In the genomic region with DNA sequence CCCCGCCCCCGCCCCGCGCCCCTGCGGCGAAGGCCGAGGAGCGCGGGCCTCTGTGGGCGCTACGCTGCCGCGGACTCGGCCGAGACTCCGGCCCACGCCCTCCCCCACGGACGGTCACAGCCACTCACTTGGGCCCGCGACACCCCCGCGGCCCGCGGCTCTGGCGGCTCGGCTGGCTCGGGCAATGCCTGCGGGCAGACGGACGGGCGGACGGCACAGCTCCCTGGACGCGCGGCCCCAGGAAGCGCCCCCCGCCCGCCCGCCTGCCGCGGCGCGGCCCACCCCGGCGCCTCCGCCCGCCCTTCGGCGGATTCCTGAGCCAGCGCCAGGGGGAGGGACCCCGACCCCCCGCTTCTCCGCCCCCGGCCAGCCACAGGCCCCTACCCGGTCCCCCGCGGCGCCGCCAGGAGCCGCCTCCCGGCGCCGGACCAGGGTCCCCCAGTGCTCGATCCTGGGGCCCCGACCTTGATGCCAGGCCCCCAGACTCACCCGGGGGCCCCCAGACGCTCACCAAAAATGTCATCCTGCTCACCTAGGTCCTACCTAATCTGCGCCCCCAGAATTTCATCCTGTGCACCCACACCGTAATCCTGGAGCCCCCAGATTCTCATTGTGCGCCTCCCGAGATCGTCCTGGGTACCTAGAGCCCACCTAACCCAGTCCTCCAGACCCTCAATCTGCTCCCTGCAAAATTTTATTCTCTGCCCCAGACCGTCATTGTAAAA, we compare ENCODE assay signal across 8 cellular contexts. TPM values are rescaled to one million over a fixed set of nuclear protein-coding genes. Genes with fewer than 3 reads are reported as not detected.
DNase-seq lines count a peak whose midpoint lies in the region; ATAC-seq, FAIRE-seq and TF ChIP-seq lines count a peak whose summit lies in the region.

A gene (minus strand): TSS at position 246 of the 725 bp plus-strand sequence. CDS start 446 bp downstream, outside the sequence.

- peak within 1 kb of the TSS; percentile 87 for H3K27ac Mint-ChIP-seq in T-helper 1 cell treated with Interleukin-12 subunit alpha and Interleukin-12 subunit beta and Interleukin-4 antibody, amounts not matched to agents 30 μg/mL and 1 μg/mL, for 36 hours

- peaks cover 3 to 17% of the 10 kb centered on the region in 2 donors for H3K4me1 ChIP-seq in ascending aorta
- no peaks in the 10 kb centered on the region for H3K4me1 ChIP-seq in small intestine (ENCODE audit: control insufficient read depth in 2 of 2, insufficient read depth in 1 of 2, low read depth in 1 of 2, low read length in 1 of 2)

- intact Hi-C loops in ascending aorta (cut with DNase I) = loop anchor here (1.0 kb wide), 3 partner anchors 12 to 47 kb away; a partner anchor contains a TSS

- no peaks in the 10 kb centered on the region for H3K9me3 Mint-ChIP-seq in T-helper 1 cell treated with Interleukin-12 subunit alpha and Interleukin-12 subunit beta and Interleukin-4 antibody, amounts not matched to agents 30 μg/mL and 1 μg/mL, for 36 hours

- peaks cover 8 to 19% of the 10 kb centered on the region in 2 donors for H3K36me3 ChIP-seq in ascending aorta
- no peaks in the 10 kb centered on the region for H3K36me3 ChIP-seq in small intestine (ENCODE audit: control insufficient read depth in 2 of 2, insufficient read depth in 2 of 2, low read length in 2 of 2)

- peak within 1 kb of the TSS; percentile 93 for H3K4me3 Mint-ChIP-seq in T-helper 1 cell treated with Interleukin-12 subunit alpha and Interleukin-12 subunit beta and Interleukin-4 antibody, amounts not matched to agents 30 μg/mL and 1 μg/mL, for 36 hours

- DNase-seq in T-helper 1 cell = no peak
- no peak for DNase-seq in ascending aorta (ENCODE audit: low spot score in 2 of 2)
- no peak for DNase-seq in small intestine
- DNase-seq in SKM-1 treated with dmso at 0.1 percent for 144 hours (lab: John Stamatoyannopoulos, UW; ENCODE audit: unreplicated experiment) = no peak
- DNase-seq in ecto neural progenitor cell (ENCODE audit: low spot score) = no peak

- TF ChIP-seq CTCF in ascending aorta (IDR thresholded peaks at IDR 0.05) = no peak

- peaks cover 5% of the 10 kb centered on the region for H3K27me3 Mint-ChIP-seq in T-helper 1 cell treated with Interleukin-12 subunit alpha and Interleukin-12 subunit beta and Interleukin-4 antibody, amounts not matched to agents 30 μg/mL and 1 μg/mL, for 36 hours (ENCODE audit: low read depth)

- H3K4me1 Mint-ChIP-seq in T-helper 1 cell treated with Interleukin-12 subunit alpha and Interleukin-12 subunit beta and Interleukin-4 antibody, amounts not matched to agents 30 μg/mL and 1 μg/mL, for 36 hours (ENCODE audit: low read depth) = peaks cover 13% of the 10 kb centered on the region

- WGBS in small intestine, 3 donors = 3 to 10% (median 5%) methylated on average over 19 to 74 of the region's 74 CpGs

- H3K36me3 Mint-ChIP-seq in T-helper 1 cell treated with Interleukin-12 subunit alpha and Interleukin-12 subunit beta and Interleukin-4 antibody, amounts not matched to agents 30 μg/mL and 1 μg/mL, for 36 hours (ENCODE audit: low read depth) = no peaks in the 10 kb centered on the region

- no peaks in the 10 kb centered on the region for H3K9me3 ChIP-seq in ascending aorta
- H3K9me3 ChIP-seq in iPS-18c (ENCODE audit: control insufficient read depth, insufficient read depth, low read length) = no peaks in the 10 kb centered on the region
- no peaks in the 10 kb centered on the region for H3K9me3 ChIP-seq in small intestine (ENCODE audit: control insufficient read depth, low read depth)

- no peaks in the 10 kb centered on the region for H3K27me3 ChIP-seq in ascending aorta
- H3K27me3 ChIP-seq in small intestine (ENCODE audit: control insufficient read depth in 2 of 2, insufficient read depth in 2 of 2, low read length in 2 of 2) = no peaks in the 10 kb centered on the region

- ATAC-seq in HG03521 (IDR thresholded peaks at IDR 0.05; ENCODE audit: unreplicated experiment) = no peak

- H3K4me3 ChIP-seq in ascending aorta (peak within 1 kb of the TSS; percentile 67 to 92), iPS-18c (ENCODE audit: insufficient read depth, low read depth, low read length) (peak within 1 kb of the TSS; percentile 71), small intestine (ENCODE audit: low read depth in 1 of 2, low read length in 2 of 2) (peak within 1 kb of the TSS; percentile 35 to 48)

- H3K27ac ChIP-seq in ascending aorta = peak within 1 kb of the TSS; percentile 92 to 99
- peak within 1 kb of the TSS in 1 of 2 donors; percentile 77 for H3K27ac ChIP-seq in small intestine (ENCODE audit: low read depth in 1 of 2, low read length in 1 of 2)

- FAIRE-seq in small intestine (lab: Jason Lieb, UNC) = no peak

RNA-seq across cellular contexts. Expression of the gene that starts here (rescaled TPM):
- total RNA-seq in ascending aorta = 92.8 TPM
- 10 to 100 TPM in 1 of 3 donors, 1 to 10 TPM in 2; 4.7 to 14.7 (median 9.5) TPM for polyA plus RNA-seq in small intestine
